In genomic region chr13:30463820-30464495, GRCh38 we compare ENCODE assay signal across 8 cellular contexts. TPM values are rescaled to one million over a fixed set of nuclear protein-coding genes. Genes with fewer than 3 reads are reported as not detected.
DNase-seq lines count a peak whose midpoint lies in the region; ATAC-seq, FAIRE-seq and TF ChIP-seq lines count a peak whose summit lies in the region.

No MANE protein-coding gene starts in this region.

- ATAC-seq in HG03066 (IDR thresholded peaks at IDR 0.05; ENCODE audit: low read depth, unreplicated experiment), result peak; percentile 36
- ATAC-seq in RWPE2 (ENCODE audit: low read depth), result no peak

- peak overlapping the region; percentile 99 for H3K27ac Mint-ChIP-seq in activated naive CD4-positive, alpha-beta T cell treated with anti-CD3 and anti-CD28 coated beads, Interleukin-2, amount 10 ng/mL, durations not matched to agents 7 days and 5 days

- H3K36me3 ChIP-seq in RWPE2 (ENCODE audit: low read depth), result peaks cover 39% of the 10 kb centered on the region
- H3K36me3 ChIP-seq in trophoblast cell (ENCODE audit: control insufficient read depth in 1 of 2, insufficient read depth in 2 of 2, low read length in 2 of 2), result peaks cover 0 to 5% of the 10 kb centered on the region in 2 experiments
- H3K36me3 ChIP-seq in thyroid gland, result peaks cover 0 to 21% of the 10 kb centered on the region in 2 donors

- peak overlapping the region; percentile 57 for H3K9ac ChIP-seq in trophoblast cell (ENCODE audit: low read length)

- peak overlapping the region; percentile 75 for H2BK120ac ChIP-seq in trophoblast cell (ENCODE audit: insufficient read depth, low read length, poor library complexity)

- peak overlapping the region; percentile 90 for H3K4ac ChIP-seq in trophoblast cell (ENCODE audit: low read depth, low read length)

- TF ChIP-seq POLR2A in thyroid gland (IDR thresholded peaks at IDR 0.05), result no peak

- H2BK5ac ChIP-seq in trophoblast cell (ENCODE audit: low read depth, low read length, poor library complexity), result peak overlapping the region; percentile 91

- H3K14ac ChIP-seq in trophoblast cell (ENCODE audit: low read length), result peak overlapping the region; percentile 86

- peak overlapping the region; percentile 60 for H2AFZ ChIP-seq in trophoblast cell (ENCODE audit: insufficient read depth, low read length, poor library complexity)

- H3K4me3 ChIP-seq in RWPE2 (ENCODE audit: severe bottlenecking) (peak overlapping the region; percentile 53), trophoblast cell (ENCODE audit: low read depth, low read length) (peak overlapping the region; percentile 96), thyroid gland (replicated peaks in 1 of 3) (peak overlapping the region; percentile 9 to 48 (median 12))

- peaks cover 5% of the 10 kb centered on the region for H3K27me3 Mint-ChIP-seq in activated naive CD4-positive, alpha-beta T cell treated with anti-CD3 and anti-CD28 coated beads, Interleukin-2, amount 10 ng/mL, durations not matched to agents 7 days and 5 days

- peak overlapping the region; percentile 91 for H4K8ac ChIP-seq in trophoblast cell (ENCODE audit: low read depth, low read length)

- H2BK12ac ChIP-seq in trophoblast cell (ENCODE audit: low read length), result no peak overlapping the region

- peak overlapping the region; percentile 94 for H4K91ac ChIP-seq in trophoblast cell (ENCODE audit: low read depth, low read length)

- H3K79me2 ChIP-seq in trophoblast cell (ENCODE audit: control insufficient read depth, insufficient read depth, low read length, poor library complexity), result peaks cover 12% of the 10 kb centered on the region

- intact Hi-C loops in head of caudate nucleus (cut with DNase I), result loop anchor here (2.0 to 10.0 kb wide), 6 partner anchors 42 to 341 kb away; partner anchors contain the start of genes UBE2L5 and USPL1
- intact Hi-C loops in thyroid gland (cut with DNase I), result loop anchor here (5.0 to 10.0 kb wide), 3 partner anchors 151 to 341 kb away; partner anchors contain the start of gene USPL1

- H3K27ac ChIP-seq in RWPE2 (ENCODE audit: poor library complexity, severe bottlenecking) (peak overlapping the region; percentile 87), trophoblast cell (ENCODE audit: low read depth, low read length) (peak overlapping the region; percentile 99), thyroid gland (peak overlapping the region; percentile 93 to 99 (median 95))

- peaks cover 36% of the 10 kb centered on the region for H3K4me1 Mint-ChIP-seq in activated naive CD4-positive, alpha-beta T cell treated with anti-CD3 and anti-CD28 coated beads, Interleukin-2, amount 10 ng/mL, durations not matched to agents 7 days and 5 days

- H3K4me1 ChIP-seq in RWPE2 (ENCODE audit: insufficient read depth, poor library complexity, severe bottlenecking) (peaks cover 21% of the 10 kb centered on the region), trophoblast cell (ENCODE audit: control insufficient read depth in 1 of 2, insufficient read depth in 2 of 2, low read length in 2 of 2) (peaks cover 0 to 3% of the 10 kb centered on the region in 2 experiments), thyroid gland (peaks cover 16 to 25% of the 10 kb centered on the region in 2 donors)

- H3K4me2 ChIP-seq in trophoblast cell (ENCODE audit: low read length), result peak overlapping the region; percentile 64

- H3K18ac ChIP-seq in trophoblast cell (ENCODE audit: low read length), result peak overlapping the region; percentile 96

- H3K9me3 ChIP-seq in RWPE2 (ENCODE audit: severe bottlenecking) (no peaks in the 10 kb centered on the region), trophoblast cell (ENCODE audit: insufficient read depth, low read depth, low read length) (no peaks in the 10 kb centered on the region), thyroid gland (no peaks in the 10 kb centered on the region)

- no peaks in the 10 kb centered on the region for H3K9me3 Mint-ChIP-seq in activated naive CD4-positive, alpha-beta T cell treated with anti-CD3 and anti-CD28 coated beads, Interleukin-2, amount 10 ng/mL, durations not matched to agents 7 days and 5 days

- DNase-seq in A172 (ENCODE audit: low spot score) (peak; percentile 25), GM18507 (ENCODE audit: extremely low spot score, insufficient read length, low read depth) (no peak), RWPE2 (ENCODE audit: low spot score) (no peak), head of caudate nucleus (peak in 41 of 42 donors; percentile 41 to 82 (median 63)), trophoblast cell (peak; percentile 19 to 53), thyroid gland (peak; percentile 62 to 68)
- peak; percentile 85 for DNase-seq in activated naive CD4-positive, alpha-beta T cell treated with anti-CD3 and anti-CD28 coated beads, Interleukin-2, amount 10 ng/mL, durations not matched to agents 7 days and 5 days

- peaks cover 32% of the 10 kb centered on the region for H3K36me3 Mint-ChIP-seq in activated naive CD4-positive, alpha-beta T cell treated with anti-CD3 and anti-CD28 coated beads, Interleukin-2, amount 10 ng/mL, durations not matched to agents 7 days and 5 days

- WGBS in trophoblast cell (ENCODE audit: extremely low coverage, insufficient coverage, insufficient read length), result no CpG with 5 or more reads among the region's 30 CpGs
- WGBS in thyroid gland, 2 donors, result 1 to 2% methylated on average over 21 to 26 of the region's 30 CpGs

- peaks cover 13% of the 10 kb centered on the region for H3K79me1 ChIP-seq in trophoblast cell (ENCODE audit: low read length)

- no peak overlapping the region for H3K23ac ChIP-seq in trophoblast cell (ENCODE audit: low read length)

- FAIRE-seq in GM18507 (lab: Jason Lieb, UNC), result peak; percentile 87

- no peak for TF ChIP-seq CTCF in RWPE2 (IDR thresholded peaks at IDR 0.05; ENCODE audit: poor library complexity, severe bottlenecking)
- no peak for TF ChIP-seq CTCF in thyroid gland (IDR thresholded peaks at IDR 0.05)

- peak overlapping the region; percentile 86 for H2AK5ac ChIP-seq in trophoblast cell (ENCODE audit: low read length)

- CTCF ChIA-PET in activated naive CD4-positive, alpha-beta T cell treated with anti-CD3 and anti-CD28 coated beads, Interleukin-2, amount 10 ng/mL, durations not matched to agents 7 days and 5 days (lab: Charles Lee), result interaction anchor here (0.6 kb wide), 2 partner anchors 22 to 332 kb away, joined by 3 read pairs; no protein-coding TSS in a partner anchor

- H3K4me3 Mint-ChIP-seq in activated naive CD4-positive, alpha-beta T cell treated with anti-CD3 and anti-CD28 coated beads, Interleukin-2, amount 10 ng/mL, durations not matched to agents 7 days and 5 days, result peak overlapping the region; percentile 90

- no peaks in the 10 kb centered on the region for H3K27me3 ChIP-seq in RWPE2 (ENCODE audit: insufficient read depth, poor library complexity, severe bottlenecking)
- H3K27me3 ChIP-seq in trophoblast cell (ENCODE audit: insufficient read depth, low read length), result no peaks in the 10 kb centered on the region
- H3K27me3 ChIP-seq in thyroid gland, result no peaks in the 10 kb centered on the region

- peak overlapping the region; percentile 92 for H4K12ac ChIP-seq in trophoblast cell (ENCODE audit: low read depth, low read length)

RNA-seq across cellular contexts. Expression of gene HMGB1, which starts 1.8 kb away (rescaled TPM):
- 831 and 1,184 TPM in 2 replicates for total RNA-seq in A172 (2014; rRNA removed; shearing (Covaris generic))
- 521 and 556 TPM in 2 replicates for polyA plus RNA-seq in trophoblast cell (2013)
- total RNA-seq in thyroid gland, result 100 to 1,000 TPM; 255 to 467 (median 327) TPM

RNA-seq across cellular contexts. Expression of gene UBE2L5, which starts 41.7 kb away (rescaled TPM):
- total RNA-seq in A172 (2014; rRNA removed; shearing (Covaris generic)), result not detected in 2 replicates
- 0.05 TPM in 1 of 2 replicates, not detected in the other for polyA plus RNA-seq in trophoblast cell (2013)
- not detected for total RNA-seq in thyroid gland

Comparison
In these comparisons a context has a peak if more than half of its experiments do, and no peak if none do; other contexts are left out.
1. DNase-seq: peak in A172 (single experiment), activated naive CD4-positive, alpha-beta T cell treated with anti-CD3 and anti-CD28 coated beads, Interleukin-2, amount 10 ng/mL, durations not matched to agents 7 days and 5 days (single experiment), head of caudate nucleus (41 of 42), trophoblast cell (2 of 2) and thyroid gland (2 of 2); none in GM18507 (single experiment) and RWPE2 (single experiment).
2. H3K4me3 ChIP-seq: peak in every context shown above with its lines; median percentile 96 in trophoblast cell; 53 in RWPE2; 12 in thyroid gland.
3. Peak in every context shown above with its lines, with median percentiles within 50 percentile points of each other: H3K27ac ChIP-seq.